Comparison of ENCODE assay signal across 23 cellular contexts in genomic region chr7:132907380-132907940, GRCh38.
DNase-seq lines count a peak whose midpoint lies in the region; ATAC-seq and TF ChIP-seq lines count a peak whose summit lies in the region.
"Had no signal": no experiment of that assay in that cellular context is flagged by ENCODE, and none has a peak within 500 bp of the region (broad histone marks: within the 10 kb centered on the region; RNA-seq: fewer than 3 reads in every experiment).

No MANE protein-coding gene starts in this region.

- no peaks in the 10 kb centered on the region for H3K27me3 ChIP-seq in cardiac muscle cell
- H3K27me3 ChIP-seq in KMS-11 (ENCODE audit: insufficient read depth, low read depth): no peaks in the 10 kb centered on the region
- no peaks in the 10 kb centered on the region for H3K27me3 ChIP-seq in neural cell (ENCODE audit: insufficient read depth, low read depth, low read length)
- H3K27me3 ChIP-seq in thyroid gland: no peaks in the 10 kb centered on the region

- DNase-seq in cardiac muscle cell (ENCODE audit: low read depth in 1 of 2, low spot score in 1 of 2): peak in 1 of 2 donors; percentile 52
- no peak for DNase-seq in cardiac septum (ENCODE audit: low spot score)
- DNase-seq in central memory CD8-positive, alpha-beta T cell (ENCODE audit: low spot score in 2 of 2): no peak
- no peak for DNase-seq in NCI-H2196 (lab: John Stamatoyannopoulos, UW; ENCODE audit: unreplicated experiment)
- no peak for DNase-seq in thyroid gland
- DNase-seq: C1 segment of cervical spinal cord; CD4-positive, alpha-beta memory T cell; COR-L47; GDM1; KG1; NCI-H1048; NCI-H1417; NCI-H1694; NCI-H2029 treated with DMSO at 0.1 percent for 48 hours; NCI-H2227 treated with DMSO at 0.1 percent for 48 hours; NCI-H526 treated with DMSO at 0.1 percent for 48 hours; SIG-M5 had no signal

- no peaks in the 10 kb centered on the region for H3K9me2 ChIP-seq in neural cell (ENCODE audit: insufficient read depth, low read length)

- H3K4me1 ChIP-seq in cardiac muscle cell (ENCODE audit: low read depth) (peaks cover 26% of the 10 kb centered on the region), KMS-11 (ENCODE audit: low read depth, poor library complexity, severe bottlenecking) (peaks cover 36% of the 10 kb centered on the region), thyroid gland (no peaks in the 10 kb centered on the region)

- H3K36me3 ChIP-seq in cardiac muscle cell: no peaks in the 10 kb centered on the region
- H3K36me3 ChIP-seq in KMS-11 (ENCODE audit: insufficient read depth): no peaks in the 10 kb centered on the region
- no peaks in the 10 kb centered on the region for H3K36me3 ChIP-seq in neural cell (ENCODE audit: insufficient read depth, low read length)
- no peaks in the 10 kb centered on the region for H3K36me3 ChIP-seq in thyroid gland

- 87 to 89% methylated on average over 3 of the region's 3 CpGs for WGBS in thyroid gland, 2 donors

- peaks cover 25% of the 10 kb centered on the region for H3K4me1 Mint-ChIP-seq in central memory CD8-positive, alpha-beta T cell

- peaks cover 4% of the 10 kb centered on the region for H3K36me3 Mint-ChIP-seq in central memory CD8-positive, alpha-beta T cell (ENCODE audit: insufficient read depth)

- no peak for TF ChIP-seq EP300 in neural cell (conservative IDR thresholded peaks at IDR 0.05; ENCODE audit: poor library complexity, severe bottlenecking)

- peaks cover 6% of the 10 kb centered on the region for H3F3A ChIP-seq in neural cell (ENCODE audit: insufficient read depth, low read length, poor library complexity, severe bottlenecking)

- TF ChIP-seq POLR2A in thyroid gland (IDR thresholded peaks at IDR 0.05): no peak

- no peak for ATAC-seq in central memory CD8-positive, alpha-beta T cell (replicated peaks; ENCODE audit: extremely low read depth, poor library complexity, severe bottlenecking)
- ATAC-seq: GM12878, HCT116, Panc1 had no signal

- TF ChIP-seq RAD21 in neural cell (conservative IDR thresholded peaks at IDR 0.05): no peak

- H3K4me2 ChIP-seq in KMS-11: peak overlapping the region; percentile 46; the same call in 1 of the 2 replicates
- H3K4me2 ChIP-seq in neural cell (ENCODE audit: low read length): no peak overlapping the region

- H4K20me1 ChIP-seq in KMS-11 (ENCODE audit: insufficient read depth) (no peaks in the 10 kb centered on the region), neural cell (ENCODE audit: insufficient read depth) (no peaks in the 10 kb centered on the region)

- no peak overlapping the region for H3K4me3 Mint-ChIP-seq in central memory CD8-positive, alpha-beta T cell
- H3K4me3 Mint-ChIP-seq: CD4-positive, alpha-beta memory T cell had no signal

- H3K27me3 Mint-ChIP-seq in central memory CD8-positive, alpha-beta T cell: no peaks in the 10 kb centered on the region
- H3K27me3 Mint-ChIP-seq: CD4-positive, alpha-beta memory T cell had no signal

- intact Hi-C loops in cardiac septum (cut with DNase I): no loop called here
- intact Hi-C loops in thyroid gland (cut with DNase I): no loop called here

- TF ChIP-seq CTCF in cardiac muscle cell (IDR thresholded peaks at IDR 0.05; ENCODE audit: low read depth, low read length): no peak
- no peak for TF ChIP-seq CTCF in KMS-11 (conservative IDR thresholded peaks at IDR 0.05; ENCODE audit: low read depth, low read length)
- no peak for TF ChIP-seq CTCF in neural cell (IDR thresholded peaks at IDR 0.05; ENCODE audit: poor library complexity, severe bottlenecking)
- TF ChIP-seq CTCF in thyroid gland (IDR thresholded peaks at IDR 0.05): no peak

- H3K9me3 ChIP-seq in cardiac muscle cell (ENCODE audit: low read depth) (no peaks in the 10 kb centered on the region), neural cell (ENCODE audit: low read length) (no peaks in the 10 kb centered on the region), thyroid gland (no peaks in the 10 kb centered on the region)

- H2AFZ ChIP-seq in KMS-11 (ENCODE audit: low read depth) (no peak overlapping the region), neural cell (ENCODE audit: low read depth, low read length) (no peak overlapping the region)

- peak overlapping the region; percentile 19 for H3K27ac Mint-ChIP-seq in central memory CD8-positive, alpha-beta T cell (ENCODE audit: low read depth)
- H3K27ac Mint-ChIP-seq: CD4-positive, alpha-beta memory T cell had no signal

- peak overlapping the region; percentile 55 for H3K27ac ChIP-seq in cardiac muscle cell
- peak overlapping the region; percentile 42; the same call in 1 of the 2 replicates for H3K27ac ChIP-seq in KMS-11
- H3K27ac ChIP-seq in neural cell (ENCODE audit: low read length): peak overlapping the region; percentile 85
- H3K27ac ChIP-seq in thyroid gland: no peak overlapping the region
- H3K27ac ChIP-seq: SK-N-MC had no signal

- H3K79me2 ChIP-seq in KMS-11 (ENCODE audit: insufficient read depth, low read depth) (peaks cover 14% of the 10 kb centered on the region; the same call in 1 of the 2 replicates), neural cell (replicated peaks; ENCODE audit: insufficient read depth, low read length) (no peaks in the 10 kb centered on the region)

- H3K4me3 ChIP-seq in cardiac muscle cell: no peak overlapping the region
- H3K4me3 ChIP-seq in KMS-11 (IDR thresholded peaks at IDR 0.05; ENCODE audit: insufficient read depth, low read depth, low read length): no peak overlapping the region
- peak overlapping the region; percentile 39 for H3K4me3 ChIP-seq in neural cell (ENCODE audit: low read length)
- H3K4me3 ChIP-seq in thyroid gland (replicated peaks in 1 of 3): no peak overlapping the region
- H3K4me3 ChIP-seq: GM12878, SK-N-MC had no signal

- H3K9ac ChIP-seq in KMS-11 (no peak overlapping the region), neural cell (ENCODE audit: low read length) (peak overlapping the region; percentile 38)

- no peaks in the 10 kb centered on the region for H3K9me3 Mint-ChIP-seq in central memory CD8-positive, alpha-beta T cell

TF ChIP-seq in neural cell, 6 proteins besides CTCF, POLR2A, EP300 and RAD21:
- TF ChIP-seq MXI1 (conservative IDR thresholded peaks at IDR 0.05; ENCODE audit: poor library complexity, severe bottlenecking): no peak
TF ChIP-seq in neural cell: peak in this region for 0.

Comparison
In these comparisons a context has a peak if more than half of its experiments do, and no peak if none do; other contexts are left out.
1. H3K27ac ChIP-seq: peak in cardiac muscle cell (single experiment), KMS-11 (single experiment) and neural cell (single experiment); none in thyroid gland (0 of 3).